ENCODE assay signal across 21 cellular contexts in the genomic region with DNA sequence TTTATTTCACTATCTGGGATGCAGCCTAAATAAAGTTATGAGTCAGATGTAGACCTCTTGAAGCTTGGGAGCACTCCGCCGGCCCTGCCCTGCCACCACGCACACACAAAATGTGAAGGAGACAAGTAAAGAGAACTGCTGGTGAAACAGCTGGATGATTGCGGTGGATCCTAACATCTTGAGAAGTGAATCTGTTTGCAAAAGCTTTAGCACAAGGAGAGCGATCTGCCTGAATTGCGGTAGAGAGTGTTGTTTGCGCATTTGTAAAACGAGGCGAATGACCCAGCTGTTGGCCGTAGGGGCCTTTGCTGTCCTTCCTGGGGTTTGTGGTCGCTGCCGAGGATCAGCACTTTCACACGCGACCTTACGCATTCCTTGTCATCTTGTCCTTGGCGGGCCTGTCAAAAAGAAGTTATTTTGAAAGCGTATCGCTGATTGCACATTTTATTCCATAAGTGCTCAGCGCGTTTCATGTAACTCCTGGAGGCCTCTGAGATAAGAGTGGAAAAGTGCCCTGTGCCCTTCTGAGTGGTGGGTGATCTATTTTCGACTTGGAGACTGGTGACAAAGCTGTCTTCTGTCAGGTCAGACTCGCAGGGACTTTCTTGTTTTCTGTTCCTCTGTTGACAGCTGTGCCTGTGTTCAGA. TPM values are rescaled to one million over a fixed set of nuclear protein-coding genes. Genes with fewer than 3 reads are reported as not detected.
DNase-seq lines count a peak whose midpoint lies in the region; ATAC-seq and TF ChIP-seq lines count a peak whose summit lies in the region.
"Had no signal": no experiment of that assay in that cellular context is flagged by ENCODE, and none has a peak within 500 bp of the region (broad histone marks: within the 10 kb centered on the region; RNA-seq: fewer than 3 reads in every experiment).

No MANE protein-coding gene starts in this region.

- no peaks in the 10 kb centered on the region for H3K79me2 ChIP-seq in GM23338 (replicated peaks; ENCODE audit: insufficient read depth)
- no peaks in the 10 kb centered on the region for H3K79me2 ChIP-seq in smooth muscle cell (ENCODE audit: low read depth)

- 0 out of 2 replicates have a peak overlapping the region, but pooled peaks have one; percentile 51 for H3K27ac ChIP-seq in GM23338 (ENCODE audit: low read depth)
- peak overlapping the region; percentile 83 for H3K27ac ChIP-seq in brain microvascular endothelial cell
- peak overlapping the region; percentile 58 for H3K27ac ChIP-seq in smooth muscle cell (ENCODE audit: low read depth)
- H3K27ac ChIP-seq: C4-2B, KMS-11, SK-N-MC had no signal

- H3K4me3 Mint-ChIP-seq in GM23338, result no peak overlapping the region; the same call in 2 of the 3 replicates
- no peak overlapping the region for H3K4me3 Mint-ChIP-seq in activated CD4-positive, alpha-beta T cell treated with anti-CD3 and anti-CD28 coated beads, Interleukin-2, amount 10 ng/mL, durations not matched to agents 7 days and 5 days
- H3K4me3 Mint-ChIP-seq: activated CD8-positive, alpha-beta T cell treated with anti-CD3 and anti-CD28 coated beads for 36 hours; activated T-helper 1 cell treated with anti-CD3 and anti-CD28 coated beads, Interleukin-12 subunit alpha, Interleukin-12 subunit beta, Interleukin-2, Interleukin-4 antibody, amounts not matched to agents 30 ng/mL and 10 ng/mL and 1 ng/mL, durations not matched to agents 14 hours and 24 hours and 36 hours; memory B cell; stimulated activated naive B cell treated with anti-CD40 and anti-IgM and Interleukin-4, amounts not matched to agents 10 μg/mL and 1 μg/mL and 100 μg/mL, for 72 hours had no signal

- H3K9me3 ChIP-seq in smooth muscle cell (replicated peaks; ENCODE audit: low read depth), result no peaks in the 10 kb centered on the region

- CTCF ChIA-PET in activated CD4-positive, alpha-beta T cell treated with anti-CD3 and anti-CD28 coated beads, Interleukin-2, amount 10 ng/mL, durations not matched to agents 7 days and 5 days (lab: Charles Lee), result interaction anchor here (2.2 kb wide), 1 partner anchor 12 kb away, joined by 10 read pairs; no protein-coding TSS in a partner anchor

- TF ChIP-seq CTCF in GM23338 (conservative IDR thresholded peaks at IDR 0.05; ENCODE audit: low read depth in 2 of 2), result no peak
- TF ChIP-seq CTCF in brain microvascular endothelial cell (IDR thresholded peaks at IDR 0.05; ENCODE audit: low read depth, low read length, missing control alignments), result no peak
- no peak for TF ChIP-seq CTCF in smooth muscle cell (IDR thresholded peaks at IDR 0.05; ENCODE audit: borderline replicate concordance, insufficient read depth, poor library complexity, severe bottlenecking)

- H3K9me2 ChIP-seq in GM23338 (ENCODE audit: insufficient read depth), result no peaks in the 10 kb centered on the region

- H3K27me3 Mint-ChIP-seq in GM23338 (ENCODE audit: insufficient read depth, low read depth, poor library complexity), result peaks cover 3% of the 10 kb centered on the region
- H3K27me3 Mint-ChIP-seq in activated CD4-positive, alpha-beta T cell treated with anti-CD3 and anti-CD28 coated beads, Interleukin-2, amount 10 ng/mL, durations not matched to agents 7 days and 5 days, result peaks cover 13% of the 10 kb centered on the region

- POLR2A ChIA-PET in activated CD4-positive, alpha-beta T cell treated with anti-CD3 and anti-CD28 coated beads, Interleukin-2, amount 10 ng/mL, durations not matched to agents 7 days and 5 days (lab: Charles Lee), result no interaction called here

- peak overlapping the region; percentile 82 for H2AFZ ChIP-seq in GM23338
- H2AFZ ChIP-seq in smooth muscle cell (ENCODE audit: low read depth), result peak overlapping the region; percentile 60

- H3K27ac Mint-ChIP-seq in GM23338, result peak overlapping the region; percentile 9; the same call in 1 of the 2 replicates
- no peak overlapping the region for H3K27ac Mint-ChIP-seq in activated CD4-positive, alpha-beta T cell treated with anti-CD3 and anti-CD28 coated beads, Interleukin-2, amount 10 ng/mL, durations not matched to agents 7 days and 5 days
- H3K27ac Mint-ChIP-seq: activated CD8-positive, alpha-beta T cell treated with anti-CD3 and anti-CD28 coated beads for 36 hours; activated T-helper 1 cell treated with anti-CD3 and anti-CD28 coated beads, Interleukin-12 subunit alpha, Interleukin-12 subunit beta, Interleukin-2, Interleukin-4 antibody, amounts not matched to agents 30 ng/mL and 10 ng/mL and 1 ng/mL, durations not matched to agents 14 hours and 24 hours and 36 hours; memory B cell; stimulated activated naive B cell treated with anti-CD40 and anti-IgM and Interleukin-4, amounts not matched to agents 10 μg/mL and 1 μg/mL and 100 μg/mL, for 72 hours had no signal

- in situ Hi-C loops in brain microvascular endothelial cell (cut with HindIII; ENCODE audit: low pct_ligation_motif_present, low sequenced_read_pairs), result no loop called here

- WGBS in smooth muscle cell (ENCODE audit: low lambda C conversion rate), result 52% methylated on average over 22 of the region's 22 CpGs

- peaks cover 38% of the 10 kb centered on the region for H3K4me1 Mint-ChIP-seq in GM23338
- no peaks in the 10 kb centered on the region for H3K4me1 Mint-ChIP-seq in activated CD4-positive, alpha-beta T cell treated with anti-CD3 and anti-CD28 coated beads, Interleukin-2, amount 10 ng/mL, durations not matched to agents 7 days and 5 days

- peak overlapping the region; percentile 61 for H3K4me2 ChIP-seq in GM23338
- peak overlapping the region; percentile 62 for H3K4me2 ChIP-seq in smooth muscle cell
- H3K4me2 ChIP-seq: KMS-11 had no signal

- no peak overlapping the region for H3K9ac ChIP-seq in smooth muscle cell (ENCODE audit: low read depth)
- H3K9ac ChIP-seq: KMS-11 had no signal

- ATAC-seq in GM23338 (peak; percentile 45), left ventricle myocardium superior (peak; percentile 89), HG03025 (IDR thresholded peaks at IDR 0.05; ENCODE audit: low FRiP score, unreplicated experiment) (no peak)
- ATAC-seq: activated CD8-positive, alpha-beta T cell treated with anti-CD3 and anti-CD28 coated beads for 36 hours; HCT116; stimulated activated naive B cell treated with anti-CD40 and anti-IgM and Interleukin-4, amounts not matched to agents 10 μg/mL and 1 μg/mL and 100 μg/mL, for 72 hours had no signal

- H3K27me3 ChIP-seq in GM23338 (ENCODE audit: insufficient read depth), result no peaks in the 10 kb centered on the region
- H3K27me3 ChIP-seq in brain microvascular endothelial cell (replicated peaks), result no peaks in the 10 kb centered on the region
- H3K27me3 ChIP-seq in smooth muscle cell (ENCODE audit: low read depth), result no peaks in the 10 kb centered on the region

- intact Hi-C loops in left ventricle myocardium superior (cut with micrococcal nuclease), result no loop called here

- H3K36me3 ChIP-seq in GM23338 (ENCODE audit: insufficient read depth) (no peaks in the 10 kb centered on the region), brain microvascular endothelial cell (replicated peaks) (no peaks in the 10 kb centered on the region), smooth muscle cell (ENCODE audit: low read depth) (no peaks in the 10 kb centered on the region)

- no peaks in the 10 kb centered on the region for H3K9me3 Mint-ChIP-seq in GM23338
- H3K9me3 Mint-ChIP-seq in activated CD4-positive, alpha-beta T cell treated with anti-CD3 and anti-CD28 coated beads, Interleukin-2, amount 10 ng/mL, durations not matched to agents 7 days and 5 days, result no peaks in the 10 kb centered on the region
- H3K9me3 Mint-ChIP-seq: activated CD8-positive, alpha-beta T cell treated with anti-CD3 and anti-CD28 coated beads for 36 hours; activated T-helper 1 cell treated with anti-CD3 and anti-CD28 coated beads, Interleukin-12 subunit alpha, Interleukin-12 subunit beta, Interleukin-2, Interleukin-4 antibody, amounts not matched to agents 30 ng/mL and 10 ng/mL and 1 ng/mL, durations not matched to agents 14 hours and 24 hours and 36 hours; memory B cell; stimulated activated naive B cell treated with anti-CD40 and anti-IgM and Interleukin-4, amounts not matched to agents 10 μg/mL and 1 μg/mL and 100 μg/mL, for 72 hours had no signal

- DNase-seq in GM23338 (ENCODE audit: low spot score), result peak; percentile 48
- DNase-seq in brain microvascular endothelial cell, result peak; percentile 70
- DNase-seq in left ventricle myocardium superior, result peak; percentile 56
- peak; percentile 9 for DNase-seq in smooth muscle cell (lab: John Stamatoyannopoulos, UW; ENCODE audit: unreplicated experiment)
- DNase-seq in activated CD4-positive, alpha-beta T cell treated with anti-CD3 and anti-CD28 coated beads, Interleukin-2, amount 10 ng/mL, durations not matched to agents 7 days and 5 days, result no peak
- no peak for DNase-seq in NCI-H2107 (lab: John Stamatoyannopoulos, UW)
- no peak for DNase-seq in effector CD4-positive, alpha-beta T cell
- DNase-seq: activated CD8-positive, alpha-beta T cell treated with anti-CD3 and anti-CD28 coated beads for 36 hours; dermis blood vessel endothelial cell; NCI-H1436 treated with DMSO at 0.1 percent for 48 hours; NCI-H510A; nucleus accumbens; stimulated activated naive B cell treated with anti-CD40 and anti-IgM and Interleukin-4, amounts not matched to agents 10 μg/mL and 1 μg/mL and 100 μg/mL, for 72 hours had no signal

- H3K36me3 Mint-ChIP-seq in GM23338 (ENCODE audit: low read depth), result no peaks in the 10 kb centered on the region
- no peaks in the 10 kb centered on the region for H3K36me3 Mint-ChIP-seq in activated CD4-positive, alpha-beta T cell treated with anti-CD3 and anti-CD28 coated beads, Interleukin-2, amount 10 ng/mL, durations not matched to agents 7 days and 5 days (ENCODE audit: low read depth)
- H3K36me3 Mint-ChIP-seq: memory B cell; stimulated activated naive B cell treated with anti-CD40 and anti-IgM and Interleukin-4, amounts not matched to agents 10 μg/mL and 1 μg/mL and 100 μg/mL, for 72 hours had no signal

- H3F3A ChIP-seq in GM23338 (replicated peaks; ENCODE audit: low read depth) (0 out of 2 replicates have a peak, but pooled peaks cover 6% of the 10 kb centered on the region), smooth muscle cell (ENCODE audit: low read depth) (no peaks in the 10 kb centered on the region)

- H3K4me3 ChIP-seq in GM23338 (peak overlapping the region; percentile 21; the same call in 1 of the 2 replicates), brain microvascular endothelial cell (ENCODE audit: low read depth, low read length) (no peak overlapping the region), smooth muscle cell (no peak overlapping the region)
- H3K4me3 ChIP-seq: SK-N-MC, skin epidermis had no signal

- H3K4me1 ChIP-seq in GM23338 (ENCODE audit: insufficient read depth) (peaks cover 16% of the 10 kb centered on the region), smooth muscle cell (ENCODE audit: low read depth) (no peaks in the 10 kb centered on the region)

- no peaks in the 10 kb centered on the region for H4K20me1 ChIP-seq in GM23338 (replicated peaks; ENCODE audit: insufficient read depth)
- no peaks in the 10 kb centered on the region for H4K20me1 ChIP-seq in smooth muscle cell (ENCODE audit: low read depth)

RNA-seq across cellular contexts. Expression of a gene that starts 40.8 kb away (rescaled TPM):
- 0.04 and 0.17 TPM in 2 replicates for total RNA-seq in GM23338 (2014; rRNA removed; shearing (Covaris generic))
- polyA plus RNA-seq in GM23338 (2016; fragmentation: Nextera tagmentation; extraction: Ambion mirVana), result 0.03 and 0.05 TPM in 2 replicates
- total RNA-seq in left ventricle myocardium superior, result 114 TPM
- total RNA-seq in smooth muscle cell, result under 0.01 and 0.09 TPM in 2 replicates
- 0.09 and 0.27 TPM in 2 replicates for polyA plus RNA-seq in smooth muscle cell
- total RNA-seq in activated CD4-positive, alpha-beta T cell treated with anti-CD3 and anti-CD28 coated beads, Interleukin-2, amount 10 ng/mL, durations not matched to agents 7 days and 5 days, result not detected
- total RNA-seq: activated T-helper 1 cell treated with anti-CD3 and anti-CD28 coated beads, Interleukin-12 subunit alpha, Interleukin-12 subunit beta, Interleukin-2, Interleukin-4 antibody, amounts not matched to agents 30 ng/mL and 10 ng/mL and 1 ng/mL, durations not matched to agents 14 hours and 24 hours and 36 hours had no signal

Comparison
In these comparisons a context has a peak if more than half of its experiments do, and no peak if none do; other contexts are left out.
1. DNase-seq: peak in GM23338 (single experiment), brain microvascular endothelial cell (single experiment), left ventricle myocardium superior (single experiment) and smooth muscle cell (single experiment); none in activated CD4-positive, alpha-beta T cell treated with anti-CD3 and anti-CD28 coated beads, Interleukin-2, amount 10 ng/mL, durations not matched to agents 7 days and 5 days (single experiment), NCI-H2107 (single experiment) and effector CD4-positive, alpha-beta T cell (single experiment).
2. RNA of a gene that starts 40.8 kb away (total RNA-seq): 114 TPM in left ventricle myocardium superior (single experiment); 0.04 to 0.17 TPM in GM23338, under 0.01 to 0.09 TPM in smooth muscle cell and not detected in activated CD4-positive, alpha-beta T cell treated with anti-CD3 and anti-CD28 coated beads, Interleukin-2, amount 10 ng/mL, durations not matched to agents 7 days and 5 days; every median in the first group is over 10 times any median in the second.
3. Peak in every context shown above with its lines, with median percentiles within 50 percentile points of each other: H3K27ac ChIP-seq.